13 cellular contexts compared by ENCODE assay signal in the genomic region with DNA sequence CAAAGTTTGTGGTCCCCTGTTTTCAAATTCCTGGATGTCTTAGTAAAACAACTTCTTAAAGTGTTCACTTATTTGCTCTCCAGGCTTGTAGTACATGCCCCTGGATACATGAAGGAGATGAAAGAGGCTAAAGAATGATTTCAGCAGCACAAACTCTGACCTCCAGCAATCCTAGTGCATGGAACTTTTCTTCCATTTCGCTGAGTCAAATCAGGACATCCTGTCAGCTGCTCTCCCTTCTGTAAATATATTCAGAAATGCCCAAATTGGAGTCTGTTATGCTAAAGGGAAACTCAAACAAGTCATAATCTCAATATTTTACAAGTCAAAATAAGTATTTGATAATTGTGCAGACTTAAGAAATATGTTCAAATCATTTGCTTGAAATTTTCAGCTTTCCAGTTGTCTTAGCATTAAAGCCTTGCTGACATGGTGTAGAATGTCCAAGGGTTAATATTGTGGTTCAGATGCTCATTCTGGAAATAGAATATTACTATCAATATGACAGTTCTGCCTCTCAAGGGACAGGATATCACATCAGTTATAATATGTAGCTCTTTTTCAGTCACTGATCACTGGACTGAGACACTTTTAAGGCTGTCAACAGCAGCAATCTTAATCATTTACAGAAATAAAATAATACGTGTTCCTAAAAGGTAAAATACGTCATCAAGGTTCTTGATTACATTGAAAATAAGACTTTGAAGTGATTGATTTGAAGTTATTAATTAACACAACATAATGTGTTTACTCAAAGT.
DNase-seq lines count a peak whose midpoint lies in the region; ATAC-seq and TF ChIP-seq lines count a peak whose summit lies in the region.
"Had no signal": no experiment of that assay in that cellular context is flagged by ENCODE, and none has a peak within 500 bp of the region (broad histone marks: within the 10 kb centered on the region; RNA-seq: fewer than 3 reads in every experiment).

No MANE protein-coding gene starts in this region.

- peak; percentile 67 for ATAC-seq in GM19463 (IDR thresholded peaks at IDR 0.05; ENCODE audit: unreplicated experiment)
- ATAC-seq in HG02973 (IDR thresholded peaks at IDR 0.05; ENCODE audit: unreplicated experiment) = peak; percentile 90
- ATAC-seq: pancreas, Right ventricle myocardium inferior had no signal

- no peak overlapping the region for H3K4me3 Mint-ChIP-seq in mesothelial cell of epicardium
- H3K4me3 Mint-ChIP-seq: activated naive CD4-positive, alpha-beta T cell treated with anti-CD3 and anti-CD28 coated beads for 36 hours had no signal

- no peak for TF ChIP-seq CTCF in GM06990 (IDR thresholded peaks at IDR 0.05; ENCODE audit: insufficient read depth, low read length, poor library complexity, severe bottlenecking)
- no peak for TF ChIP-seq CTCF in mesothelial cell of epicardium (IDR thresholded peaks at IDR 0.05; ENCODE audit: unreplicated experiment)

- H3K9me3 Mint-ChIP-seq in mesothelial cell of epicardium = peaks cover 4% of the 10 kb centered on the region

- no peaks in the 10 kb centered on the region for H3K27me3 Mint-ChIP-seq in mesothelial cell of epicardium (ENCODE audit: low read depth)

- H3K36me3 ChIP-seq in GM06990 (ENCODE audit: control insufficient read depth, insufficient read depth, low read length) = no peaks in the 10 kb centered on the region
- H3K36me3 ChIP-seq in MG63 = no peaks in the 10 kb centered on the region
- H3K36me3 ChIP-seq: pancreas had no signal

- in situ Hi-C loops in SK-MEL-5 (cut with HindIII; ENCODE audit: low pct_unique_long_range_greater_than_20kb, low sequenced_read_pairs) = no loop called here

- no peaks in the 10 kb centered on the region for H3K4me1 Mint-ChIP-seq in mesothelial cell of epicardium

- peak; percentile 64 for DNase-seq in GM06990 (ENCODE audit: extremely low read depth, insufficient read length)
- DNase-seq in SK-MEL-5 (ENCODE audit: low read depth, low spot score) = peak; percentile 14
- no peak for DNase-seq in AML-193 (lab: John Stamatoyannopoulos, UW)
- DNase-seq in Ammon's horn (ENCODE audit: low spot score) = no peak
- DNase-seq in mesothelial cell of epicardium (ENCODE audit: low spot score in 2 of 2, unreplicated experiment in 2 of 2) = no peak
- DNase-seq in MG63 = no peak
- DNase-seq: activated CD4-positive, CD25-positive, alpha-beta regulatory T cell treated with anti-CD3 and anti-CD28 coated beads, Interleukin-2, amount 50 U/mL, for 72 hours; activated naive CD4-positive, alpha-beta T cell treated with anti-CD3 and anti-CD28 coated beads for 36 hours; NCI-H2029; pancreas had no signal

- no peaks in the 10 kb centered on the region for H3K9me3 ChIP-seq in MG63
- H3K9me3 ChIP-seq: pancreas had no signal

- H3K27me3 ChIP-seq in GM06990 (replicated peaks; ENCODE audit: control insufficient read depth, insufficient read depth, low read length) (no peaks in the 10 kb centered on the region), MG63 (no peaks in the 10 kb centered on the region)
- H3K27me3 ChIP-seq: pancreas had no signal

- no peaks in the 10 kb centered on the region for H3K36me3 Mint-ChIP-seq in mesothelial cell of epicardium

- H3K4me3 ChIP-seq in GM06990 (replicated peaks; ENCODE audit: low read depth, low read length) = no peak overlapping the region; the same call in 1 of the 2 replicates
- no peak overlapping the region for H3K4me3 ChIP-seq in MG63
- H3K4me3 ChIP-seq: pancreas had no signal

- H3K27ac Mint-ChIP-seq in mesothelial cell of epicardium = no peak overlapping the region
- H3K27ac Mint-ChIP-seq: activated naive CD4-positive, alpha-beta T cell treated with anti-CD3 and anti-CD28 coated beads for 36 hours had no signal

Comparison
In these comparisons a context has a peak if more than half of its experiments do, and no peak if none do; other contexts are left out.
1. DNase-seq: peak in GM06990 (single experiment) and SK-MEL-5 (single experiment); none in AML-193 (0 of 2), Ammon's horn (single experiment), mesothelial cell of epicardium (0 of 2) and MG63 (single experiment).